In genomic region chr11:78638704-78639380, GRCh38 we compare ENCODE assay signal across 25 cellular contexts.
"Had no signal": no experiment of that assay in that cellular context is flagged by ENCODE, and none has a peak within 500 bp of the region (broad histone marks: within the 10 kb centered on the region; RNA-seq: fewer than 3 reads in every experiment).

No MANE protein-coding gene starts in this region.

- H3K36me3 ChIP-seq: ascending aorta, breast epithelium, cardiac muscle cell, colonic mucosa had no signal

- H3K27ac ChIP-seq: ascending aorta, breast epithelium, cardiac muscle cell, colonic mucosa, epithelial cell of prostate had no signal

- H3K27me3 ChIP-seq: ascending aorta, breast epithelium, cardiac muscle cell, colonic mucosa had no signal

- H3K36me3 Mint-ChIP-seq: activated naive CD4-positive, alpha-beta T cell treated with anti-CD3 and anti-CD28 coated beads, Interleukin-2, amount 10 ng/mL, durations not matched to agents 7 days and 5 days had no signal

- ATAC-seq: activated CD4-positive, alpha-beta T cell treated with anti-CD3 and anti-CD28 coated beads for 36 hours; activated CD8-positive, alpha-beta T cell treated with anti-CD3 and anti-CD28 coated beads, Interleukin-2, amount 10 ng/mL, durations not matched to agents 7 days and 5 days; activated naive CD4-positive, alpha-beta T cell treated with anti-CD3 and anti-CD28 coated beads, Interleukin-2, amount 50 U/mL, for 72 hours; activated T-cell treated with anti-CD3 and anti-CD28 coated beads, Interleukin-2, amount 50 U/mL, for 72 hours had no signal

- H3K4me3 Mint-ChIP-seq: activated CD4-positive, alpha-beta memory T cell treated with anti-CD3 and anti-CD28 coated beads for 36 hours; activated CD4-positive, alpha-beta T cell treated with anti-CD3 and anti-CD28 coated beads for 36 hours; activated CD4-positive, alpha-beta T cell treated with anti-CD3 and anti-CD28 coated beads, Interleukin-2, amount 10 ng/mL, durations not matched to agents 24 days and 14 days; activated CD8-positive, alpha-beta T cell treated with anti-CD3 and anti-CD28 coated beads, Interleukin-2, amount 10 ng/mL, durations not matched to agents 7 days and 5 days; activated naive CD4-positive, alpha-beta T cell treated with anti-CD3 and anti-CD28 coated beads, Interleukin-2, amount 10 ng/mL, durations not matched to agents 7 days and 5 days; activated naive CD8-positive, alpha-beta T cell treated with anti-CD3 and anti-CD28 coated beads, Interleukin-2, amount 10 ng/mL, durations not matched to agents 7 days and 5 days; activated T-cell treated with anti-CD3 and anti-CD28 coated beads, Interleukin-2, amount 50 U/mL, for 24 hours; activated T-cell treated with anti-CD3 and anti-CD28 coated beads, Interleukin-2, amount 50 U/mL, for 72 hours; brain had no signal

- H3K9me3 ChIP-seq: colonic mucosa had no signal

- H3K27me3 Mint-ChIP-seq: activated CD4-positive, alpha-beta T cell treated with anti-CD3 and anti-CD28 coated beads, Interleukin-2, amount 10 ng/mL, durations not matched to agents 24 days and 14 days had no signal

- H3K27ac Mint-ChIP-seq: activated CD4-positive, alpha-beta memory T cell treated with anti-CD3 and anti-CD28 coated beads for 36 hours; activated CD4-positive, alpha-beta T cell treated with anti-CD3 and anti-CD28 coated beads, Interleukin-2, amount 10 ng/mL, durations not matched to agents 24 days and 14 days; activated CD8-positive, alpha-beta T cell treated with anti-CD3 and anti-CD28 coated beads, Interleukin-2, amount 10 ng/mL, durations not matched to agents 7 days and 5 days; activated naive CD4-positive, alpha-beta T cell treated with anti-CD3 and anti-CD28 coated beads, Interleukin-2, amount 10 ng/mL, durations not matched to agents 7 days and 5 days; activated naive CD4-positive, alpha-beta T cell treated with anti-CD3 and anti-CD28 coated beads, Interleukin-2, amount 50 U/mL, for 72 hours; activated naive CD8-positive, alpha-beta T cell treated with anti-CD3 and anti-CD28 coated beads, Interleukin-2, amount 10 ng/mL, durations not matched to agents 7 days and 5 days; activated T-cell treated with anti-CD3 and anti-CD28 coated beads, Interleukin-2, amount 50 U/mL, for 24 hours; activated T-cell treated with anti-CD3 and anti-CD28 coated beads, Interleukin-2, amount 50 U/mL, for 72 hours; brain had no signal

- H3K4me1 ChIP-seq: ascending aorta, breast epithelium, colonic mucosa had no signal

- DNase-seq: activated CD4-positive, alpha-beta memory T cell treated with anti-CD3 and anti-CD28 coated beads for 36 hours; activated CD4-positive, alpha-beta T cell treated with anti-CD3 and anti-CD28 coated beads for 36 hours; activated CD4-positive, alpha-beta T cell treated with anti-CD3 and anti-CD28 coated beads, Interleukin-2, amount 10 ng/mL, durations not matched to agents 24 days and 14 days; activated CD4-positive, CD25-positive, alpha-beta regulatory T cell; activated CD4-positive, CD25-positive, alpha-beta regulatory T cell treated with anti-CD3 and anti-CD28 coated beads, Interleukin-2, amount 50 U/mL, for 72 hours; activated CD8-positive, alpha-beta T cell treated with anti-CD3 and anti-CD28 coated beads, Interleukin-2, amount 10 ng/mL, durations not matched to agents 7 days and 5 days; activated gamma-delta T cell; activated naive CD4-positive, alpha-beta T cell; activated naive CD4-positive, alpha-beta T cell treated with anti-CD3 and anti-CD28 coated beads, Interleukin-2, amount 10 ng/mL, durations not matched to agents 7 days and 5 days; activated naive CD8-positive, alpha-beta T cell treated with anti-CD3 and anti-CD28 coated beads, Interleukin-2, amount 10 ng/mL, durations not matched to agents 7 days and 5 days; activated T-cell treated with anti-CD3 and anti-CD28 coated beads for 4 hours; activated T-cell treated with anti-CD3 and anti-CD28 coated beads, Interleukin-2, amount 50 U/mL, for 24 hours; activated T-cell treated with anti-CD3 and anti-CD28 coated beads, Interleukin-2, amount 50 U/mL, for 72 hours; central memory CD4-positive, alpha-beta T cell; cerebellar nuclear complex; colonic mucosa; effector CD8-positive, alpha-beta T cell; foreskin fibroblast; T-helper 2 cell had no signal

- H3K4me3 ChIP-seq: ascending aorta, breast epithelium, cardiac muscle cell, colonic mucosa had no signal

- H3K4me1 Mint-ChIP-seq: brain had no signal
